Comparison of ENCODE assay signal across 10 cellular contexts in the genomic region with DNA sequence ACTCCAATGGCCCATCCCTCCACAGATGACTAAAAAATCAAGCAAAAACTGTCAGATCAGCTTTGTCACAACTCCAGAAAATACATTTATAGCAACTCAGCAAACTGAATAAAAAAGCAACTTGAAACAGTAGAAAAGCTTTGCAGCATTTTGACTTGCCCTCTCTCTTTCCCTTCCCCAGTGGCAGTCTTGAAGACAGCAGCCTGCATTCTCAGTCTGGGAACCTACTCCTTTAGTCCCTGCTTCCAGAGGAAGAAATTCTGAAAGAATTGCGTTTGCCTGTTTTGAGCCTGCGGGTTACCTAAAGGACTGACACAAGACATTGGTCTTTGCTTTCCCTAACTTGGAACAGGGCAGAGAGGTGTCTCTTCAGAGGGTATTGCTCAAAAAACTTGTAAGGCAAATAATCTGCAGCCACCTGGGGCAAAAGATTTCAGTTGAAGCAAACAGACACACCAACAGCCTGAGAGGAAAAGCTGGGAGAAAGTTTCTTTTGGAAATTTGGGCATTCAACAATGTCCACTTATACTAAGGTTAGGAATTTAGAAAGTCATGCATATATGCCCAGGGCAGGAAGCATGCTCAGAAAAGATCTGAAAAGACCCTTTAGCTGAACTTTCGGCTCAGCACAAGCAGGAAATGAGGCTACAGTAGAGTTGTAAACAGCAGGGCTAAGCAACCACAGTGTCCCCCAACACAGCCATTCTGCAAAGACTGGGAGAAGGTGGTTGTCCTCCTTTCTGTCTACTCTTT. TPM values are rescaled to one million over a fixed set of nuclear protein-coding genes. Genes with fewer than 3 reads are reported as not detected.
DNase-seq lines count a peak whose midpoint lies in the region; ATAC-seq lines count a peak whose summit lies in the region.
"Had no signal": no experiment of that assay in that cellular context is flagged by ENCODE, and none has a peak within 500 bp of the region (broad histone marks: within the 10 kb centered on the region; RNA-seq: fewer than 3 reads in every experiment).

No MANE protein-coding gene starts in this region.

- peak overlapping the region; percentile 59 for H3K27ac ChIP-seq in naive thymus-derived CD4-positive, alpha-beta T cell (ENCODE audit: low read depth, low read length)

- H3K9me3 Mint-ChIP-seq in activated naive CD8-positive, alpha-beta T cell (ENCODE audit: low read depth): no peaks in the 10 kb centered on the region
- H3K9me3 Mint-ChIP-seq in naive thymus-derived CD4-positive, alpha-beta T cell: peaks cover 3 to 12% (median 9%) of the 10 kb centered on the region in 11 donors

- DNase-seq in naive thymus-derived CD4-positive, alpha-beta T cell: peak in 6 of 9 donors; percentile 18 to 47 (median 28)
- DNase-seq in NCI-H2029 treated with DMSO at 0.1 percent for 48 hours (lab: John Stamatoyannopoulos, UW): no peak
- DNase-seq in midbrain (lab: John Stamatoyannopoulos, UW): no peak
- DNase-seq in ACHN: no peak
- DNase-seq: NCI-H510A had no signal

- H3K4me3 Mint-ChIP-seq in activated naive CD8-positive, alpha-beta T cell: peak overlapping the region; percentile 59
- H3K4me3 Mint-ChIP-seq in naive thymus-derived CD4-positive, alpha-beta T cell: peak overlapping the region; percentile 58 to 73 (median 68)

- H3K27ac Mint-ChIP-seq in activated naive CD8-positive, alpha-beta T cell: peak overlapping the region; percentile 81
- peak overlapping the region; percentile 49 to 96 (median 91) for H3K27ac Mint-ChIP-seq in naive thymus-derived CD4-positive, alpha-beta T cell

- no peaks in the 10 kb centered on the region for H3K27me3 Mint-ChIP-seq in activated naive CD8-positive, alpha-beta T cell
- no peaks in the 10 kb centered on the region for H3K27me3 Mint-ChIP-seq in naive thymus-derived CD4-positive, alpha-beta T cell

- CTCF ChIA-PET in naive thymus-derived CD4-positive, alpha-beta T cell (lab: Charles Lee): interaction anchor here (0.6 to 1.9 kb wide), 5 partner anchors 15 to 251 kb away, joined by 3 to 7 read pairs (median 4); no protein-coding TSS in a partner anchor

- in situ Hi-C loops in ACHN (cut with HindIII; ENCODE audit: low pct_ligation_motif_present, low pct_unique_long_range_greater_than_20kb, low sequenced_read_pairs): no loop called here

- ATAC-seq in GM18498 (IDR thresholded peaks at IDR 0.05; ENCODE audit: unreplicated experiment): peak; percentile 66
- peak; percentile 76 for ATAC-seq in HG02678 (IDR thresholded peaks at IDR 0.05; ENCODE audit: unreplicated experiment)
- ATAC-seq in naive thymus-derived CD4-positive, alpha-beta T cell: peak; percentile 75
- no peak for ATAC-seq in HG02571 (IDR thresholded peaks at IDR 0.05; ENCODE audit: unreplicated experiment)

- no peaks in the 10 kb centered on the region for H3K27me3 ChIP-seq in naive thymus-derived CD4-positive, alpha-beta T cell (ENCODE audit: control insufficient read depth in 2 of 2, insufficient read depth in 2 of 2, low read length in 2 of 2)

- no peaks in the 10 kb centered on the region for H3K9me3 ChIP-seq in naive thymus-derived CD4-positive, alpha-beta T cell (ENCODE audit: control insufficient read depth in 2 of 3, low read length in 3 of 3)

- peak overlapping the region; percentile 28 for H3K4me3 ChIP-seq in naive thymus-derived CD4-positive, alpha-beta T cell (ENCODE audit: low read length)
- H3K4me3 ChIP-seq: lung had no signal

- H3K36me3 ChIP-seq in naive thymus-derived CD4-positive, alpha-beta T cell (ENCODE audit: control insufficient read depth in 2 of 3, insufficient read depth in 3 of 3, low read length in 3 of 3): no peaks in the 10 kb centered on the region

- peaks cover 16 to 18% of the 10 kb centered on the region in 2 donors for H3K4me1 ChIP-seq in naive thymus-derived CD4-positive, alpha-beta T cell (ENCODE audit: control insufficient read depth in 2 of 2, insufficient read depth in 2 of 2, low read length in 2 of 2)

- peaks cover 30% of the 10 kb centered on the region for H3K4me1 Mint-ChIP-seq in activated naive CD8-positive, alpha-beta T cell (ENCODE audit: low read depth)
- peaks cover 15 to 32% (median 26%) of the 10 kb centered on the region in 7 donors for H3K4me1 Mint-ChIP-seq in naive thymus-derived CD4-positive, alpha-beta T cell

- intact Hi-C loops in naive thymus-derived CD4-positive, alpha-beta T cell (cut with micrococcal nuclease): loop anchor here (1.0 to 5.0 kb wide), 4 partner anchors 16 to 71 kb away; partner anchors contain the start of gene SLC35D2 (in 1 of the 2)

- POLR2A ChIA-PET in naive thymus-derived CD4-positive, alpha-beta T cell (lab: Charles Lee): interaction anchor here (0.5 to 4.8 kb wide), 15 partner anchors 8 to 1091 kb away, joined by 3 to 38 read pairs (median 4); partner anchors contain the start of genes HABP4 and ZNF367

- peaks cover 16% of the 10 kb centered on the region for H3K36me3 Mint-ChIP-seq in activated naive CD8-positive, alpha-beta T cell
- peaks cover 0 to 22% (median 15%) of the 10 kb centered on the region in 5 donors for H3K36me3 Mint-ChIP-seq in naive thymus-derived CD4-positive, alpha-beta T cell

RNA-seq across cellular contexts. Expression of gene SLC35D2, which starts 15.2 kb away (rescaled TPM):
- 10 to 100 TPM in 4 of 5 experiments, 1 to 10 TPM in 1; 9.7 to 20.2 (median 19.1) TPM for total RNA-seq in naive thymus-derived CD4-positive, alpha-beta T cell
- polyA plus RNA-seq in naive thymus-derived CD4-positive, alpha-beta T cell: 1 to 10 TPM; 6.1 to 7.0 TPM

RNA-seq across cellular contexts. Expression of gene ZNF367, which starts 19.4 kb away (rescaled TPM):
- total RNA-seq in naive thymus-derived CD4-positive, alpha-beta T cell: 10 to 100 TPM in 1 of 5 experiments, 1 to 10 TPM in 4; 3.8 to 22.9 (median 5.5) TPM
- 1 to 10 TPM in 1 of 2 donors, under 1 TPM in 1; 0.71 to 1.7 TPM for polyA plus RNA-seq in naive thymus-derived CD4-positive, alpha-beta T cell

RNA-seq across cellular contexts. Expression of gene HABP4, which starts 51.2 kb away (rescaled TPM):
- 10 to 100 TPM in 4 of 5 experiments, 1 to 10 TPM in 1; 6.6 to 40.3 (median 23.9) TPM for total RNA-seq in naive thymus-derived CD4-positive, alpha-beta T cell
- polyA plus RNA-seq in naive thymus-derived CD4-positive, alpha-beta T cell: 10 to 100 TPM; 15.9 to 36.6 TPM

Comparison
In these comparisons a context has a peak if more than half of its experiments do, and no peak if none do; other contexts are left out.
1. DNase-seq: peak in naive thymus-derived CD4-positive, alpha-beta T cell (6 of 9); none in NCI-H2029 treated with DMSO at 0.1 percent for 48 hours (single experiment), midbrain (single experiment) and ACHN (single experiment).